ENCODE assay signal across 26 cellular contexts in the genomic region with DNA sequence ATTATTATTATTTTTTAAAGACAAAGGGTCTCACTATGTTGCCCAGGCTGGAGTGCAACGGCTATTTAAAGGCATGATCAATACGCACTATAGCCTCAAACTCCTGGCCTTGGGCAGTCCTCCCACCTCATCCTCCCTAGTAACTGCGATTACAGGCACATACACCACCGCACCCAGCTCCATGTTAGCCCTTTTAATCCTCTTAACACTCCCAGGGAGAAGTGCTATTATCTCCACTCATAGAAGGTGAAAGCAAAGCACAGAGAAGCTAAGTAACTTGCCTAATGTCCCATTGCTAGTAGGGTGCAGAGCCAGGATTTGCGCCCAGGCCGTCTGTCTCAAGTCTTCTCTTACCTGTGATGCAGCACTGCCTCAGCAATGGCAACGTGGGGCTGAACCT.
"Had no signal": no experiment of that assay in that cellular context is flagged by ENCODE, and none has a peak within 500 bp of the region (broad histone marks: within the 10 kb centered on the region; RNA-seq: fewer than 3 reads in every experiment).

No MANE protein-coding gene starts in this region.

- FAIRE-seq: bronchial epithelial cell, endothelial cell of umbilical vein, keratinocyte had no signal

- H3K36me3 Mint-ChIP-seq: natural killer cell treated with Interleukin-12 subunit alpha and Interleukin-12 subunit beta and Interleukin-15 and Interleukin-18, amount 100 ng/mL, for 72 hours had no signal

- H3K4me3 Mint-ChIP-seq: activated CD4-positive, alpha-beta memory T cell treated with anti-CD3 and anti-CD28 coated beads for 36 hours; activated naive CD4-positive, alpha-beta T cell treated with anti-CD3 and anti-CD28 coated beads, Interleukin-2, amount 50 U/mL, for 24 hours; activated naive CD8-positive, alpha-beta T cell treated with anti-CD3 and anti-CD28 coated beads, Interleukin-2, amount 50 U/mL, for 24 hours; activated T-cell treated with anti-CD3 and anti-CD28 coated beads, Interleukin-2, amount 50 U/mL, for 4 hours; natural killer cell treated with Interleukin-12 subunit alpha and Interleukin-12 subunit beta and Interleukin-15 and Interleukin-18, amount 100 ng/mL, for 72 hours; stimulated activated effector memory CD8-positive, alpha-beta T cell treated with anti-CD3 and anti-CD28 coated beads, Interleukin-12 subunit alpha, Interleukin-12 subunit beta, amount 100 ng/mL, for 72 hours; stimulated activated naive CD8-positive, alpha-beta T cell treated with anti-CD3 and anti-CD28 coated beads, Interleukin-15, Interleukin-2, amounts not matched to agents 100 ng/mL and 50 ng/mL, for 24 hours had no signal

- H3K9me3 Mint-ChIP-seq: activated CD4-positive, alpha-beta memory T cell treated with anti-CD3 and anti-CD28 coated beads for 36 hours; activated naive CD4-positive, alpha-beta T cell treated with anti-CD3 and anti-CD28 coated beads, Interleukin-2, amount 50 U/mL, for 24 hours; activated naive CD8-positive, alpha-beta T cell treated with anti-CD3 and anti-CD28 coated beads, Interleukin-2, amount 50 U/mL, for 24 hours; activated T-cell treated with anti-CD3 and anti-CD28 coated beads, Interleukin-2, amount 50 U/mL, for 4 hours; activated T-helper 2 cell treated with anti-CD3 and anti-CD28 coated beads, Interferon-gamma antibody, Interleukin-2, Interleukin-4, amounts not matched to agents 10 μg/mL and 5 μg/mL and 100 μg/mL, durations not matched to agents 14 hours and 24 hours and 36 hours; natural killer cell treated with Interleukin-12 subunit alpha and Interleukin-12 subunit beta and Interleukin-15 and Interleukin-18, amount 100 ng/mL, for 72 hours; stimulated activated effector memory CD8-positive, alpha-beta T cell treated with anti-CD3 and anti-CD28 coated beads, Interleukin-12 subunit alpha, Interleukin-12 subunit beta, amount 100 ng/mL, for 72 hours; stimulated activated naive CD8-positive, alpha-beta T cell treated with anti-CD3 and anti-CD28 coated beads, Interleukin-15, Interleukin-2, amounts not matched to agents 100 ng/mL and 50 ng/mL, for 24 hours had no signal

- DNase-seq: activated CD4-positive, alpha-beta memory T cell treated with anti-CD3 and anti-CD28 coated beads for 36 hours; activated CD4-positive, alpha-beta T cell treated with anti-CD3 and anti-CD28 coated beads for 48 hours; activated CD8-positive, alpha-beta memory T cell treated with anti-CD3 and anti-CD28 coated beads, Interleukin-2, amount 50 U/mL, for 48 hours; activated naive CD8-positive, alpha-beta T cell treated with anti-CD3 and anti-CD28 coated beads, Interleukin-2, amount 50 U/mL, for 24 hours; activated T-cell treated with anti-CD3 and anti-CD28 coated beads, Interleukin-2, amount 50 U/mL, for 4 hours; colonic mucosa; effector memory CD4-positive, alpha-beta T cell; foreskin fibroblast; hippocampal formation; left cardiac atrium; left ventricle myocardium superior; stimulated activated CD4-positive, alpha-beta T cell treated with anti-CD3 and anti-CD28 coated beads, Interleukin-4, amount 100 ng/mL, for 24 hours; trophoblast cell; uterus had no signal

- H3K27ac Mint-ChIP-seq: activated CD4-positive, alpha-beta memory T cell treated with anti-CD3 and anti-CD28 coated beads for 36 hours; activated naive CD4-positive, alpha-beta T cell treated with anti-CD3 and anti-CD28 coated beads, Interleukin-2, amount 50 U/mL, for 24 hours; activated naive CD8-positive, alpha-beta T cell treated with anti-CD3 and anti-CD28 coated beads, Interleukin-2, amount 50 U/mL, for 24 hours; activated T-helper 2 cell treated with anti-CD3 and anti-CD28 coated beads, Interferon-gamma antibody, Interleukin-2, Interleukin-4, amounts not matched to agents 10 μg/mL and 5 μg/mL and 100 μg/mL, durations not matched to agents 14 hours and 24 hours and 36 hours; natural killer cell treated with Interleukin-12 subunit alpha and Interleukin-12 subunit beta and Interleukin-15 and Interleukin-18, amount 100 ng/mL, for 72 hours; stimulated activated effector memory CD8-positive, alpha-beta T cell treated with anti-CD3 and anti-CD28 coated beads, Interleukin-12 subunit alpha, Interleukin-12 subunit beta, amount 100 ng/mL, for 72 hours; stimulated activated naive CD8-positive, alpha-beta T cell treated with anti-CD3 and anti-CD28 coated beads, Interleukin-15, Interleukin-2, amounts not matched to agents 100 ng/mL and 50 ng/mL, for 24 hours had no signal

- ATAC-seq: activated CD4-positive, CD25-positive, alpha-beta regulatory T cell treated with anti-CD3 and anti-CD28 coated beads, Interleukin-2, amount 50 U/mL, for 24 hours; activated naive CD8-positive, alpha-beta T cell treated with anti-CD3 and anti-CD28 coated beads, Interleukin-2, amount 50 U/mL, for 24 hours; activated T-cell treated with anti-CD3 and anti-CD28 coated beads, Interleukin-2, amount 50 U/mL, for 4 hours; left cardiac atrium; left ventricle myocardium superior; mucosa of descending colon; natural killer cell treated with Interleukin-12 subunit alpha and Interleukin-12 subunit beta and Interleukin-15 and Interleukin-18, amount 100 ng/mL, for 72 hours; sciatic nerve; stimulated activated effector memory CD8-positive, alpha-beta T cell treated with anti-CD3 and anti-CD28 coated beads, Interleukin-12 subunit alpha, Interleukin-12 subunit beta, amount 100 ng/mL, for 72 hours had no signal

- H3K9me3 ChIP-seq: colonic mucosa, mucosa of descending colon, thoracic aorta, uterus had no signal

- H3K27ac ChIP-seq: colonic mucosa, thoracic aorta, uterus had no signal

- H3K4me3 ChIP-seq: colonic mucosa, mucosa of descending colon, thoracic aorta, uterus had no signal

- H3K36me3 ChIP-seq: colonic mucosa, uterus had no signal

- H3K27me3 ChIP-seq: colonic mucosa had no signal
